7 cellular contexts compared by ENCODE assay signal in genomic region chr2:68943581-68944568, GRCh38. TPM values are rescaled to one million over a fixed set of nuclear protein-coding genes. Genes with fewer than 3 reads are reported as not detected.
DNase-seq lines count a peak whose midpoint lies in the region; ATAC-seq and TF ChIP-seq lines count a peak whose summit lies in the region.

No MANE protein-coding gene starts in this region.

- H3K27ac ChIP-seq in MM.1S (ENCODE audit: low read length) (no peak overlapping the region), RWPE1 (no peak overlapping the region), neutrophil (no peak overlapping the region), upper lobe of right lung (no peak overlapping the region)

- CTCF ChIA-PET in RWPE1 (lab: Yijun Ruan, JAX), result interaction anchor here (0.5 to 1.6 kb wide), 16 partner anchors 9 to 480 kb away, joined by 3 to 7 read pairs (median 3); partner anchors contain the start of gene GKN2

- peak; percentile 57 for DNase-seq in GM13976 (ENCODE audit: low spot score)
- peak; percentile 63 for DNase-seq in MM.1S
- DNase-seq in RWPE1 (ENCODE audit: low spot score), result peak; percentile 55
- DNase-seq in activated effector memory CD4-positive, alpha-beta T cell treated with Interleukin-2 at 50 U/mL for 16 hours, result peak; percentile 24
- peak; percentile 55 for DNase-seq in foreskin melanocyte
- peak; percentile 65 for DNase-seq in upper lobe of right lung

- H3K36me3 ChIP-seq in MM.1S (replicated peaks; ENCODE audit: insufficient read depth, low read length) (no peaks in the 10 kb centered on the region), neutrophil (no peaks in the 10 kb centered on the region), upper lobe of right lung (no peaks in the 10 kb centered on the region)

- no peaks in the 10 kb centered on the region for H3K79me2 ChIP-seq in MM.1S (ENCODE audit: low read length)

- in situ Hi-C loops in GM13976 (cut with MboI; ENCODE audit: low sequenced_read_pairs, unreplicated experiment), result no loop called here

- no peak overlapping the region for H3K4me2 ChIP-seq in MM.1S (ENCODE audit: low read depth, low read length)

- no peaks in the 10 kb centered on the region for H3K27me3 ChIP-seq in MM.1S (replicated peaks; ENCODE audit: insufficient read depth, low read length)
- no peaks in the 10 kb centered on the region for H3K27me3 ChIP-seq in neutrophil
- H3K27me3 ChIP-seq in upper lobe of right lung, result no peaks in the 10 kb centered on the region

- peak; percentile 71 for TF ChIP-seq CTCF in GM13976 (IDR thresholded peaks at IDR 0.05; ENCODE audit: borderline replicate concordance, control extremely low read depth, extremely low read depth, insufficient read depth, missing control alignments)
- peak; percentile 80 for TF ChIP-seq CTCF in MM.1S (IDR thresholded peaks at IDR 0.05; ENCODE audit: low read length)
- peak; percentile 83 for TF ChIP-seq CTCF in RWPE1 (conservative IDR thresholded peaks at IDR 0.05; ENCODE audit: low read depth)
- peak; percentile 71 for TF ChIP-seq CTCF in neutrophil (IDR thresholded peaks at IDR 0.05)
- TF ChIP-seq CTCF in upper lobe of right lung (IDR thresholded peaks at IDR 0.05), result peak; percentile 79

- no peak overlapping the region for H3K4me3 ChIP-seq in MM.1S (ENCODE audit: low read length)
- no peak overlapping the region for H3K4me3 ChIP-seq in neutrophil (ENCODE audit: low read depth in 1 of 2, low read length in 1 of 2)
- no peak overlapping the region for H3K4me3 ChIP-seq in upper lobe of right lung

- intact Hi-C loops in upper lobe of right lung (cut with DNase I), result no loop called here

- H3K4me1 ChIP-seq in MM.1S (ENCODE audit: low read length) (no peaks in the 10 kb centered on the region; the same call in 1 of the 2 replicates), neutrophil (ENCODE audit: control insufficient read depth in 1 of 2, insufficient read depth in 1 of 2, low read depth in 1 of 2, low read length in 1 of 2) (no peaks in the 10 kb centered on the region), upper lobe of right lung (no peaks in the 10 kb centered on the region)

- H3K9ac ChIP-seq in MM.1S (ENCODE audit: low read length), result no peak overlapping the region

- H4K20me1 ChIP-seq in MM.1S (ENCODE audit: insufficient read depth, low read length), result no peaks in the 10 kb centered on the region

- H3F3A ChIP-seq in MM.1S (ENCODE audit: insufficient read depth, low read length), result no peaks in the 10 kb centered on the region

- no peaks in the 10 kb centered on the region; the same call in 1 of the 2 replicates for H3K9me2 ChIP-seq in MM.1S (replicated peaks; ENCODE audit: insufficient read depth, low read length)

- POLR2A ChIA-PET in RWPE1 (lab: Yijun Ruan, JAX; ENCODE audit: low non-redundant PET), result no interaction called here

- H3K9me3 ChIP-seq in MM.1S (replicated peaks; ENCODE audit: insufficient read depth, low read length) (no peaks in the 10 kb centered on the region), neutrophil (no peaks in the 10 kb centered on the region), upper lobe of right lung (no peaks in the 10 kb centered on the region)

- peak overlapping the region; percentile 78 for H2AFZ ChIP-seq in MM.1S (ENCODE audit: low read length)

- peak; percentile 87 for ATAC-seq in upper lobe of right lung

RNA-seq across cellular contexts. Expression of gene GKN2, which starts 8.8 kb away (rescaled TPM):
- 77.2 TPM for total RNA-seq in upper lobe of right lung

RNA-seq across cellular contexts. Expression of gene GKN1, which starts 30.6 kb away (rescaled TPM):
- not detected for total RNA-seq in upper lobe of right lung
